In the genomic region with DNA sequence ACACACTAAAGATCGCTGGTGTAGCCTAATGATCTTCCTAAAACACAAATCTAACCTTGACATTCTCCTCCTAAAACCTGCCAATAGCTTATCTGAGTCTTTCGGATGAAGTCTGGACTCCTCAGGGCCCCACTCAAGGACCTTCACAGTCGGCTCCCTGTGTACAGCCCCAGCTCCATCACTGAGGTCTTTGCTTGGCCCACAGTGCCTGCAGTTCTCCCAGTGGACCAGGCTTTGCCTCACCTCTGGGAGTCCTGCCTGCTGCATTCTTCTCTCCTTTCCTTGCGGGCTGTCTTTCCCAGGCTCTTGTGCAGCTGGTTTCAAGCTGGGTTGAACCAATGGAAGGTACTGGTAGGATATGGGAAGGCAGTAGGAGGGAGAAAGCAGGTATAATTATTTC, we compare ENCODE assay signal across 8 cellular contexts.
"Had no signal": no experiment of that assay in that cellular context is flagged by ENCODE, and none has a peak within 500 bp of the region (broad histone marks: within the 10 kb centered on the region; RNA-seq: fewer than 3 reads in every experiment).

No MANE protein-coding gene starts in this region.

- H3K9ac ChIP-seq: KMS-11 had no signal

- DNase-seq: H9, HCEC 1CT, KBM-7 had no signal

- H2AFZ ChIP-seq: GM23338 had no signal

- H3K4me3 ChIP-seq: GM23338 had no signal

- H3K4me2 ChIP-seq: GM23338, KMS-11 had no signal

- FAIRE-seq: H1, H54, HTR-8/SVneo had no signal

- ATAC-seq: GM23338 had no signal

- H3K27ac ChIP-seq: KMS-11 had no signal
